12 cellular contexts compared by ENCODE assay signal in genomic region chr9:36141761-36142160, GRCh38. TPM values are rescaled to one million over a fixed set of nuclear protein-coding genes. Genes with fewer than 3 reads are reported as not detected.
DNase-seq lines count a peak whose midpoint lies in the region; ATAC-seq and TF ChIP-seq lines count a peak whose summit lies in the region.
"Had no signal": no experiment of that assay in that cellular context is flagged by ENCODE, and none has a peak within 500 bp of the region (broad histone marks: within the 10 kb centered on the region; RNA-seq: fewer than 3 reads in every experiment).

No MANE protein-coding gene starts in this region.

- H3K27me3 Mint-ChIP-seq in stimulated activated naive CD8-positive, alpha-beta T cell treated with anti-CD3 and anti-CD28 coated beads, Interleukin-15, Interleukin-2, amounts not matched to agents 100 ng/mL and 50 ng/mL, for 24 hours, result no peaks in the 10 kb centered on the region

- peak overlapping the region in 33 of 59 donors; percentile 7 to 86 (median 65) for H3K27ac ChIP-seq in dorsolateral prefrontal cortex

- intact Hi-C loops in dorsolateral prefrontal cortex (cut with DNase I), result no loop called here
- intact Hi-C loops in posterior vena cava (cut with DNase I), result loop anchor here in 1 of 2 donors (1.0 kb wide), 1 partner anchor 49 kb away; the partner anchor contains the start of gene CLTA

- no peak for ATAC-seq in stimulated activated naive CD8-positive, alpha-beta T cell treated with anti-CD3 and anti-CD28 coated beads, Interleukin-15, Interleukin-2, amounts not matched to agents 100 U/mL and 50 U/mL, for 24 hours
- ATAC-seq in HG03280 (IDR thresholded peaks at IDR 0.05; ENCODE audit: unreplicated experiment), result no peak
- ATAC-seq: left cardiac atrium had no signal

- H3K27me3 ChIP-seq in dorsolateral prefrontal cortex, result no peaks in the 10 kb centered on the region

- H3K36me3 Mint-ChIP-seq in stimulated activated naive CD8-positive, alpha-beta T cell treated with anti-CD3 and anti-CD28 coated beads, Interleukin-15, Interleukin-2, amounts not matched to agents 100 ng/mL and 50 ng/mL, for 24 hours (ENCODE audit: low read depth), result peaks cover 18% of the 10 kb centered on the region

- peaks cover 13% of the 10 kb centered on the region for H3K9me3 Mint-ChIP-seq in stimulated activated naive CD8-positive, alpha-beta T cell treated with anti-CD3 and anti-CD28 coated beads, Interleukin-15, Interleukin-2, amounts not matched to agents 100 ng/mL and 50 ng/mL, for 24 hours

- no peak for DNase-seq in stimulated activated naive CD8-positive, alpha-beta T cell treated with anti-CD3 and anti-CD28 coated beads, Interleukin-15, Interleukin-2, amounts not matched to agents 100 U/mL and 50 U/mL, for 24 hours
- DNase-seq in dorsolateral prefrontal cortex (peak in 1 of 10 donors; percentile 15), posterior vena cava (ENCODE audit: low spot score) (peak; percentile 53), MV-4-11 (lab: John Stamatoyannopoulos, UW) (no peak), hypothalamus (lab: John Stamatoyannopoulos, UW) (no peak), anterior cingulate cortex (lab: John Stamatoyannopoulos, UW) (no peak)
- DNase-seq: left cardiac atrium, NCI-H146, RPMI8226 had no signal

- no peak overlapping the region for H3K4me3 Mint-ChIP-seq in stimulated activated naive CD8-positive, alpha-beta T cell treated with anti-CD3 and anti-CD28 coated beads, Interleukin-15, Interleukin-2, amounts not matched to agents 100 ng/mL and 50 ng/mL, for 24 hours

- TF ChIP-seq CTCF in dorsolateral prefrontal cortex (IDR thresholded peaks at IDR 0.05 in 54 of 56, conservative IDR thresholded peaks at IDR 0.05 in 2 of 56; ENCODE audit: low read depth in 1 of 56, partially characterized antibody in 56 of 56), result no peak

- peak overlapping the region; percentile 74 for H3K27ac Mint-ChIP-seq in stimulated activated naive CD8-positive, alpha-beta T cell treated with anti-CD3 and anti-CD28 coated beads, Interleukin-15, Interleukin-2, amounts not matched to agents 100 ng/mL and 50 ng/mL, for 24 hours

- peaks cover 96% of the 10 kb centered on the region for H3K4me1 Mint-ChIP-seq in stimulated activated naive CD8-positive, alpha-beta T cell treated with anti-CD3 and anti-CD28 coated beads, Interleukin-15, Interleukin-2, amounts not matched to agents 100 ng/mL and 50 ng/mL, for 24 hours (ENCODE audit: low read depth)

- H3K4me3 ChIP-seq in dorsolateral prefrontal cortex, result no peak overlapping the region

RNA-seq across cellular contexts. Expression of gene GLIPR2, which starts 5.2 kb away (rescaled TPM):
- total RNA-seq in dorsolateral prefrontal cortex, result 10 to 100 TPM in 75 of 120 experiments, 1 to 10 TPM in 45; 4.1 to 41.0 (median 11.6) TPM
- total RNA-seq in posterior vena cava, result 10 to 100 TPM; 52.2 to 74.9 TPM

RNA-seq across cellular contexts. Expression of gene CCIN, which starts 27.4 kb away (rescaled TPM):
- total RNA-seq in dorsolateral prefrontal cortex, result 1 to 10 TPM in 12 of 120 experiments, under 1 TPM in 83, not detected in 25; 0.19 to 3.6 (median 0.52) TPM
- total RNA-seq in posterior vena cava, result 1 to 10 TPM; 2.0 to 2.5 TPM
- total RNA-seq: activated CD8-positive, alpha-beta memory T cell treated with anti-CD3 and anti-CD28 coated beads for 36 hours; left cardiac atrium had no signal

RNA-seq across cellular contexts. Expression of gene CLTA, which starts 49.0 kb away (rescaled TPM):
- 100 to 1,000 TPM in 119 of 120 experiments, 10 to 100 TPM in 1; 76.4 to 215 (median 173) TPM for total RNA-seq in dorsolateral prefrontal cortex
- total RNA-seq in posterior vena cava, result 100 to 1,000 TPM; 109 to 135 TPM
